ENCODE assay signal across 1 cellular context in genomic region chr4:86569103-86569870, GRCh38.
TF ChIP-seq lines count a peak whose summit lies in the region.

No MANE protein-coding gene starts in this region.

TF ChIP-seq in GM12878, 131 proteins besides CTCF, POLR2A, EP300 and RAD21 (continued from another document and continues in another):
- TF ChIP-seq CEBPZ (IDR thresholded peaks at IDR 0.05; ENCODE audit: low read depth, low read length) (no peak), KAT2A (conservative IDR thresholded peaks at IDR 0.05; ENCODE audit: control insufficient read depth, low read depth, low read length) (no peak), ZNF622 (IDR thresholded peaks at IDR 0.05) (no peak), PAX5 (IDR thresholded peaks at IDR 0.05; ENCODE audit: borderline replicate concordance, low read depth, low read length) (no peak), NBN (IDR thresholded peaks at IDR 0.05) (no peak), BRCA1 (IDR thresholded peaks at IDR 0.05; ENCODE audit: low read depth, low read length) (no peak), PKNOX1 (IDR thresholded peaks at IDR 0.05) (no peak), CHD1 (IDR thresholded peaks at IDR 0.05; ENCODE audit: low read depth, low read length) (no peak), ZNF207 (IDR thresholded peaks at IDR 0.05; ENCODE audit: borderline replicate concordance) (no peak), POLR2AphosphoS5 (IDR thresholded peaks at IDR 0.05; ENCODE audit: low read length) (no peak), E2F8 (IDR thresholded peaks at IDR 0.05; ENCODE audit: low read depth, partially characterized antibody) (no peak), WRNIP1 (IDR thresholded peaks at IDR 0.05; ENCODE audit: borderline replicate concordance, low read depth, low read length) (no peak), SREBF2 (IDR thresholded peaks at IDR 0.05; ENCODE audit: low read length) (no peak), IRF5 (IDR thresholded peaks at IDR 0.05; ENCODE audit: borderline replicate concordance) (no peak), BCLAF1 (IDR thresholded peaks at IDR 0.05) (no peak), TAF1 (IDR thresholded peaks at IDR 0.05; ENCODE audit: borderline replicate concordance, low read depth, low read length) (no peak), ZNF274 (IDR thresholded peaks at IDR 0.05; ENCODE audit: insufficient read depth, insufficient read length) (no peak), NFXL1 (IDR thresholded peaks at IDR 0.05; ENCODE audit: borderline replicate concordance) (no peak), RCOR1 (conservative IDR thresholded peaks at IDR 0.05; ENCODE audit: low read depth, low read length) (no peak), DPF2 (IDR thresholded peaks at IDR 0.05) (peak; percentile 83), GATAD2B (conservative IDR thresholded peaks at IDR 0.05; ENCODE audit: low read depth) (peak; percentile 73), FOS (IDR thresholded peaks at IDR 0.05; ENCODE audit: borderline replicate concordance, extremely low read depth, insufficient read length) (no peak), HDAC6 (IDR thresholded peaks at IDR 0.05; ENCODE audit: unreplicated experiment) (no peak), JUND (IDR thresholded peaks at IDR 0.05; ENCODE audit: low read depth, low read length) (no peak), MTA2 (IDR thresholded peaks at IDR 0.05; ENCODE audit: low read depth) (peak; percentile 75), FOXM1 (IDR thresholded peaks at IDR 0.05; ENCODE audit: low read depth, low read length) (peak; percentile 75; the same call in 1 of the 2 replicates), ATF7 (IDR thresholded peaks at IDR 0.05; ENCODE audit: low read depth) (no peak), ZBED1 (IDR thresholded peaks at IDR 0.05; ENCODE audit: borderline replicate concordance) (0 out of 2 replicates have a peak, but pooled peaks have one; percentile 25), RBBP5 (conservative IDR thresholded peaks at IDR 0.05) (no peak), ZBTB40 (IDR thresholded peaks at IDR 0.05; ENCODE audit: borderline replicate concordance) (no peak), PAX8 (IDR thresholded peaks at IDR 0.05) (no peak), BMI1 (IDR thresholded peaks at IDR 0.05; ENCODE audit: borderline replicate concordance) (peak; percentile 39; the same call in 1 of the 2 replicates), TBL1XR1 (IDR thresholded peaks at IDR 0.05; ENCODE audit: low read depth, low read length) (no peak), SIN3A (IDR thresholded peaks at IDR 0.05; ENCODE audit: low read depth, low read length) (no peak), CBX5 (IDR thresholded peaks at IDR 0.05; ENCODE audit: low read depth) (no peak), RUNX3 (IDR thresholded peaks at IDR 0.05; ENCODE audit: low read length) (peak; percentile 89), NR2C2 (IDR thresholded peaks at IDR 0.05; ENCODE audit: borderline replicate concordance, control insufficient read depth, insufficient read length, low read depth) (no peak), SUPT20H (IDR thresholded peaks at IDR 0.05; ENCODE audit: borderline replicate concordance, control insufficient read depth, low read depth, low read length) (no peak), SKIL (IDR thresholded peaks at IDR 0.05; ENCODE audit: low read depth, poor library complexity, severe bottlenecking) (no peak), EGR1 (IDR thresholded peaks at IDR 0.05; ENCODE audit: borderline replicate concordance in 1 of 2, low read depth in 2 of 2, low read length in 2 of 2) (no peak), CEBPB (IDR thresholded peaks at IDR 0.05; ENCODE audit: borderline replicate concordance in 1 of 2, low read depth in 2 of 2, low read length in 2 of 2) (no peak; a peak in 1 of 4 replicates), TCF12 (IDR thresholded peaks at IDR 0.05; ENCODE audit: low read depth, low read length) (no peak), KDM1A (IDR thresholded peaks at IDR 0.05; ENCODE audit: borderline replicate concordance) (no peak), ELK1 (IDR thresholded peaks at IDR 0.05; ENCODE audit: low read depth, low read length) (no peak), NRF1 (conservative IDR thresholded peaks at IDR 0.05; ENCODE audit: low read depth, low read length) (no peak), HDAC2 (IDR thresholded peaks at IDR 0.05) (no peak), ESRRA (IDR thresholded peaks at IDR 0.05; ENCODE audit: low read length) (no peak), RFX5 (IDR thresholded peaks at IDR 0.05; ENCODE audit: low read depth, low read length) (no peak)
